8 cellular contexts compared by ENCODE assay signal in the genomic region with DNA sequence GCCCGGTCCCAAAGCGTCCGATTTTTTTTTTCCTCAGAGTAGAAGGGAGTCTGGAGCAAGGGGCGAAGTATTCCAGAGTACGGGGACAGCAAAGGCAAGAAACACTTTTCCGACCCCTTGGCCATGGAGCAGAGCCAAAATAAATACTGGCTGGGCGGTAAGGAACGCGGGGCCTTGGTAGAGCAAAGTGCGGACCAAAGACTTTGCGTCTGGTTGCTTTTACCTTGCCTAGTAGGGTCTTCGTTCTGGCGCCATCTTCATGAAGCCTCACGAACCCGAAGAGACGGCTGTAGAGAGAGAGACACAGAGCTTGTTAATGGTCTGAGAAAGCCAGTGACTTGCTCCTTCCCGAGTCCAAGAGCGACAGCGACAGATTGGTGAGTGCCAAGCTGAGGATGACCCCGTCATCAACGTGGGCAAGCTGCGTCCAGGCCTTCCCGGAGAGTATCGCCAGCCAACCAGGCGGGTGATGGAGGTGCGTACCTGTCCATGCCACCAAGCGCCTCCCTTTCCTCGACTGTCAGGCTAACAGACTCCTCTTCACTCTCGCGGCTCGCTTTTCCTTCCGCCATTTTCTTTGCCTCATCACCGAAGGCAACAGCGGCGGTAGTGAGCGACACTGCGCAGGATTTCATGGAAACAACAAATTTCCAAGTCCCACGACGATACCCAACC. TPM values are rescaled to one million over a fixed set of nuclear protein-coding genes. Genes with fewer than 3 reads are reported as not detected.
DNase-seq lines count a peak whose midpoint lies in the region; ATAC-seq and TF ChIP-seq lines count a peak whose summit lies in the region.
"Had no signal": no experiment of that assay in that cellular context is flagged by ENCODE, and none has a peak within 500 bp of the region (broad histone marks: within the 10 kb centered on the region; RNA-seq: fewer than 3 reads in every experiment).

No MANE protein-coding gene starts in this region.

- no peaks in the 10 kb centered on the region for H3K9me3 Mint-ChIP-seq in T-cell

- no peaks in the 10 kb centered on the region for H3K36me3 ChIP-seq in effector memory CD4-positive, alpha-beta T cell (ENCODE audit: control insufficient read depth, insufficient read depth, low read length)
- no peaks in the 10 kb centered on the region for H3K36me3 ChIP-seq in prostate gland
- H3K36me3 ChIP-seq: SJSA1 had no signal

- H3K27me3 Mint-ChIP-seq in T-cell, result no peaks in the 10 kb centered on the region

- POLR2A ChIA-PET in T-cell (lab: Charles Lee), result interaction anchor here in 1 of 2 donors (0.9 to 2.3 kb wide), 5 partner anchors 9 to 861 kb away, joined by 4 to 8 read pairs (median 5); partner anchors contain the start of gene TMSB4Y

- peak overlapping the region; percentile 94 for H3K27ac ChIP-seq in effector memory CD4-positive, alpha-beta T cell (ENCODE audit: insufficient read depth, low read length, poor library complexity, severe bottlenecking)
- peak overlapping the region; percentile 92 to 93 for H3K27ac ChIP-seq in prostate gland
- H3K27ac ChIP-seq: SJSA1 had no signal

- TF ChIP-seq CTCF in HFF-Myc (IDR thresholded peaks at IDR 0.05; ENCODE audit: low read depth, low read length, missing control alignments), result no peak
- no peak for TF ChIP-seq CTCF in prostate gland (IDR thresholded peaks at IDR 0.05)

- intact Hi-C loops in prostate gland (cut with DNase I), result no loop called here

- DNase-seq in HFF-Myc (ENCODE audit: extremely low read depth, low read depth) (no peak), T-cell (peak in 19 of 34 experiments; percentile 52 to 70 (median 61)), prostate gland (ENCODE audit: low spot score) (peak; percentile 34), SIG-M5 treated with dmso at 0.1 percent for 504 hours (lab: John Stamatoyannopoulos, UW; ENCODE audit: unreplicated experiment) (no peak), activated gamma-delta T cell treated with Interleukin-2 at 50 U/mL for 16 hours (no peak), DMS53 (lab: John Stamatoyannopoulos, UW) (no peak)
- DNase-seq in effector memory CD4-positive, alpha-beta T cell, result peak in 2 of 3 donors; percentile 28 to 62

- peak overlapping the region in 1 of 3 donors; percentile 92 for H3K4me3 Mint-ChIP-seq in T-cell

- no peaks in the 10 kb centered on the region for H3K27me3 ChIP-seq in effector memory CD4-positive, alpha-beta T cell (replicated peaks; ENCODE audit: control insufficient read depth, insufficient read depth, low read length, poor library complexity, severe bottlenecking)
- H3K27me3 ChIP-seq in prostate gland (replicated peaks; ENCODE audit: insufficient read depth), result no peaks in the 10 kb centered on the region
- H3K27me3 ChIP-seq: SJSA1 had no signal

- H3K4me1 ChIP-seq in effector memory CD4-positive, alpha-beta T cell (ENCODE audit: control insufficient read depth, insufficient read depth, low read length, poor library complexity, severe bottlenecking), result no peaks in the 10 kb centered on the region
- H3K4me1 ChIP-seq in prostate gland (replicated peaks), result no peaks in the 10 kb centered on the region
- H3K4me1 ChIP-seq: SJSA1 had no signal

- H3K36me3 Mint-ChIP-seq in T-cell, result peaks cover 7% of the 10 kb centered on the region

- under 1% methylated on average over 24 of the region's 39 CpGs for WGBS in prostate gland

- CTCF ChIA-PET in T-cell (lab: Charles Lee), result interaction anchor here in 1 of 2 donors (0.7 to 0.9 kb wide), 2 partner anchors 42 to 112 kb away, joined by 3 to 4 read pairs; no protein-coding TSS in a partner anchor

- H3K4me3 ChIP-seq in HFF-Myc (replicated peaks; ENCODE audit: low read depth, low read length), result peak overlapping the region; percentile 76
- H3K4me3 ChIP-seq in effector memory CD4-positive, alpha-beta T cell (ENCODE audit: insufficient read depth, low read depth, low read length, poor library complexity, severe bottlenecking), result peak overlapping the region; percentile 54
- peak overlapping the region; percentile 60 to 61 for H3K4me3 ChIP-seq in prostate gland
- H3K4me3 ChIP-seq: SJSA1 had no signal

- ATAC-seq in T-cell (replicated peaks in 1 of 4), result peak in 2 of 4 experiments; percentile 74 to 81

- H3K27ac Mint-ChIP-seq in T-cell, result peak overlapping the region in 1 of 2 donors; percentile 96

- no peaks in the 10 kb centered on the region for H3K9me3 ChIP-seq in effector memory CD4-positive, alpha-beta T cell (ENCODE audit: control insufficient read depth, low read length)
- no peaks in the 10 kb centered on the region for H3K9me3 ChIP-seq in prostate gland
- H3K9me3 ChIP-seq: SJSA1 had no signal

- H3K4me1 Mint-ChIP-seq in T-cell, result peaks cover 0 to 34% (median 0%) of the 10 kb centered on the region in 3 donors

- no peak for TF ChIP-seq POLR2A in prostate gland (IDR thresholded peaks at IDR 0.05)

RNA-seq across cellular contexts. Expression of gene UTY, which starts 0.7 kb away (rescaled TPM):
- total RNA-seq in T-cell (100 to 1,000 TPM in 1 of 5 donors, 10 to 100 TPM in 2, under 1 TPM in 1, not detected in 1; 0.06 to 104 (median 57.4) TPM), prostate gland (10 to 100 TPM; 25.6 to 39.8 TPM)
- total RNA-seq: SJSA1 had no signal

Comparison
In these comparisons a context has a peak if more than half of its experiments do, and no peak if none do; other contexts are left out.
1. DNase-seq: peak in T-cell (19 of 34), effector memory CD4-positive, alpha-beta T cell (2 of 3) and prostate gland (single experiment); none in HFF-Myc (single experiment), SIG-M5 treated with dmso at 0.1 percent for 504 hours (single experiment), activated gamma-delta T cell treated with Interleukin-2 at 50 U/mL for 16 hours (single experiment) and DMS53 (single experiment).
2. Peak in every context shown above with its lines, with median percentiles within 50 percentile points of each other: H3K4me3 ChIP-seq.